14 cellular contexts compared by ENCODE assay signal in the genomic region with DNA sequence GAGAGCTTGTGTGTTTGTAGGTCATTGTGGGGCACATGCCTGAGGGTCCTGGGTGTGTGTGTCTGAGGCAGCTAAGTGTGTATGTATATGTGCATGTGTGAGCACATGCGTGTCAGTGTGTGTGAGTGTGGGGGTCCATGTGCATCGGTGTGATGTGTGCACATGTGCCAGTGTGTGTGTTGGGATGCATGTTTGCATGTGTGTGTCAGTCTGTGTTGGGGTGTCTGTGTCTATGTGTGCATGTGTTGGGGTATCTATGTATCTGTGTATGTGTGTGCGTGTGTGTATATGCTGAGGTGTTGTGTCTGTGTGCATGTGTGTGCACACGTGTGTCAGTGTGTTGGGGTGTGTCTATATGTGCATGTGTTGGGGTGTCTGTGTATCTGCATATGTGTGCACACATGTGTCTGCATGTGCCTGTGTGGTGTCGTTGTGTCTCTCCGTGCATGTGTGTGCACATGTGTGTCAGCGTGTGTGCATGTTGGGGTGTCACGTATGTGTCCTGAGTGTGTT.
"Had no signal": no experiment of that assay in that cellular context is flagged by ENCODE, and none has a peak within 500 bp of the region (broad histone marks: within the 10 kb centered on the region; RNA-seq: fewer than 3 reads in every experiment).

No MANE protein-coding gene starts in this region.

- ATAC-seq: activated CD4-positive, CD25-positive, alpha-beta regulatory T cell treated with anti-CD3 and anti-CD28 coated beads, Interleukin-2, amount 50 U/mL, for 24 hours; left ventricle myocardium superior had no signal

- H3K9me3 Mint-ChIP-seq: T-helper 2 cell treated with Interferon-gamma antibody and Interleukin-4, amounts not matched to agents 5 μg/mL and 100 μg/mL, for 36 hours had no signal

- H3K4me3 Mint-ChIP-seq: T-helper 2 cell treated with Interferon-gamma antibody and Interleukin-4, amounts not matched to agents 5 μg/mL and 100 μg/mL, for 36 hours had no signal

- H3K27ac Mint-ChIP-seq: progenitor cell of endocrine pancreas; T-helper 2 cell treated with Interferon-gamma antibody and Interleukin-4, amounts not matched to agents 5 μg/mL and 100 μg/mL, for 36 hours had no signal

- H3K4me3 ChIP-seq: upper lobe of left lung had no signal

- H3K27me3 Mint-ChIP-seq: progenitor cell of endocrine pancreas had no signal

- H3K27me3 ChIP-seq: upper lobe of left lung had no signal

- H3K9me3 ChIP-seq: upper lobe of left lung had no signal

- DNase-seq: activated CD4-positive, alpha-beta T cell treated with anti-CD3 and anti-CD28 coated beads, Interleukin-2, amount 50 U/mL, for 48 hours; activated T-cell treated with anti-CD3 and anti-CD28 coated beads, Interleukin-2, amount 50 U/mL, for 48 hours; cortex of kidney; effector CD8-positive, alpha-beta T cell; left ventricle myocardium superior; mesendoderm; stimulated activated CD4-positive, alpha-beta T cell treated with anti-CD3 and anti-CD28 coated beads, Interleukin-1b, Interleukin-23, amount 100 ng/mL, for 48 hours; stimulated activated naive CD4-positive, alpha-beta T cell; substantia nigra; SW 1271 had no signal
